In genomic region chr14:34872822-34873590, GRCh38 we compare ENCODE assay signal across 8 cellular contexts. TPM values are rescaled to one million over a fixed set of nuclear protein-coding genes. Genes with fewer than 3 reads are reported as not detected.
DNase-seq lines count a peak whose midpoint lies in the region; ATAC-seq and TF ChIP-seq lines count a peak whose summit lies in the region.

No MANE protein-coding gene starts in this region.

- POLR2A ChIA-PET in PC-3 (lab: Charles Lee; ENCODE audit: unreplicated experiment), result interaction anchor here (0.5 to 1.2 kb wide), 6 partner anchors 53 to 953 kb away, joined by 4 to 15 read pairs (median 8); partner anchors contain the start of gene BRMS1L

- peaks cover 31% of the 10 kb centered on the region for H3K4me1 Mint-ChIP-seq in dendritic cell treated with granulocyte-macrophage colony-stimulating factor and Interleukin-4, amounts not matched to agents 40 ng/mL and 50 ng/mL, for 4 days (ENCODE audit: low read depth)

- in situ Hi-C loops in GM13977 (cut with MboI; ENCODE audit: low pct_unique_long_range_greater_than_20kb, low sequenced_read_pairs, unreplicated experiment), result no loop called here

- H3K4me3 Mint-ChIP-seq in dendritic cell treated with granulocyte-macrophage colony-stimulating factor and Interleukin-4, amounts not matched to agents 40 ng/mL and 50 ng/mL, for 4 days, result peak overlapping the region; percentile 99

- H2AFZ ChIP-seq in PC-3 (ENCODE audit: low read length), result peak overlapping the region; percentile 94

- peak overlapping the region; percentile 96 for H3K9ac ChIP-seq in PC-3 (ENCODE audit: low read length)

- H3K36me3 ChIP-seq in PC-3 (ENCODE audit: low read depth, low read length) (peaks cover 14% of the 10 kb centered on the region; the same call in 1 of the 2 replicates), muscle layer of duodenum (ENCODE audit: control insufficient read depth in 1 of 2, insufficient read depth in 2 of 2, low read length in 2 of 2) (peaks cover 0 to 16% of the 10 kb centered on the region in 2 donors)

- peak; percentile 3 for ATAC-seq in HG03135 (IDR thresholded peaks at IDR 0.05; ENCODE audit: unreplicated experiment)
- ATAC-seq in PC-3, result peak; percentile 49
- ATAC-seq in HG03039 (IDR thresholded peaks at IDR 0.05; ENCODE audit: unreplicated experiment), result no peak

- H3K27ac ChIP-seq in PC-3 (ENCODE audit: low read length) (peak overlapping the region; percentile 94), muscle layer of duodenum (ENCODE audit: low read length) (peak overlapping the region; percentile 94)

- TSS peak; percentile 61 for BruUV-seq in PC-3 (replicated peaks; lab: Mats Ljungman, UMichigan)

- peaks cover 19% of the 10 kb centered on the region for H3K4me1 ChIP-seq in PC-3 (ENCODE audit: insufficient read depth, low read length)
- peaks cover 3 to 15% of the 10 kb centered on the region in 2 donors for H3K4me1 ChIP-seq in muscle layer of duodenum (ENCODE audit: control insufficient read depth in 1 of 2, insufficient read depth in 2 of 2, low read length in 2 of 2)

- H3K4me3 ChIP-seq in AG10803 (ENCODE audit: low read length), result peak overlapping the region; percentile 80
- peak overlapping the region; percentile 71 for H3K4me3 ChIP-seq in PC-3 (ENCODE audit: low read length)
- peak overlapping the region; percentile 90 to 92 for H3K4me3 ChIP-seq in muscle layer of duodenum (ENCODE audit: low read depth in 1 of 2, low read length in 2 of 2)

- H3K9me3 ChIP-seq in PC-3 (ENCODE audit: low read length), result no peaks in the 10 kb centered on the region
- no peaks in the 10 kb centered on the region for H3K9me3 ChIP-seq in muscle layer of duodenum (ENCODE audit: control insufficient read depth in 1 of 2, low read length in 2 of 2)

- peaks cover 76% of the 10 kb centered on the region for H3K79me2 ChIP-seq in PC-3 (ENCODE audit: low read length)

- intact Hi-C loops in PC-3 (cut with micrococcal nuclease), result loop anchor here (5.0 kb wide), 1 partner anchor 196 kb away; no protein-coding TSS in a partner anchor
- intact Hi-C loops in dendritic cell treated with granulocyte-macrophage colony-stimulating factor and Interleukin-4, amounts not matched to agents 40 ng/mL and 50 ng/mL, for 4 days (cut with micrococcal nuclease), result loop anchor here (1.0 to 10.0 kb wide), 4 partner anchors 62 to 414 kb away; partner anchors contain the start of genes PRORP and SRP54

- peaks cover 68% of the 10 kb centered on the region for H3K36me3 Mint-ChIP-seq in dendritic cell treated with granulocyte-macrophage colony-stimulating factor and Interleukin-4, amounts not matched to agents 40 ng/mL and 50 ng/mL, for 4 days (ENCODE audit: low read depth)

- 0 out of 2 replicates have a peak, but pooled peaks cover 5% of the 10 kb centered on the region for H4K20me1 ChIP-seq in PC-3 (ENCODE audit: low read length)

- H3K4me2 ChIP-seq in PC-3 (ENCODE audit: low read length), result peak overlapping the region; percentile 87

- CTCF ChIA-PET in PC-3 (lab: Charles Lee), result interaction anchor here (0.5 to 0.7 kb wide), 3 partner anchors 58 to 342 kb away, joined by 3 to 6 read pairs (median 5); no protein-coding TSS in a partner anchor

- TF ChIP-seq CTCF in AG10803 (conservative IDR thresholded peaks at IDR 0.05; ENCODE audit: low read length), result no peak
- no peak for TF ChIP-seq CTCF in GM13977 (IDR thresholded peaks at IDR 0.05; ENCODE audit: extremely low read depth, insufficient read depth, missing control alignments)
- no peak for TF ChIP-seq CTCF in PC-3 (conservative IDR thresholded peaks at IDR 0.05; ENCODE audit: low read depth, low read length)

- H3F3A ChIP-seq in PC-3 (ENCODE audit: low read length, unreplicated experiment), result no peaks in the 10 kb centered on the region

- H3K9me3 Mint-ChIP-seq in dendritic cell treated with granulocyte-macrophage colony-stimulating factor and Interleukin-4, amounts not matched to agents 40 ng/mL and 50 ng/mL, for 4 days, result no peaks in the 10 kb centered on the region

- no peaks in the 10 kb centered on the region for H3K9me2 ChIP-seq in PC-3 (replicated peaks; ENCODE audit: low read length)

- H3K27ac Mint-ChIP-seq in dendritic cell treated with granulocyte-macrophage colony-stimulating factor and Interleukin-4, amounts not matched to agents 40 ng/mL and 50 ng/mL, for 4 days, result peak overlapping the region; percentile 100

- H3K27me3 ChIP-seq in PC-3 (ENCODE audit: low read length), result no peaks in the 10 kb centered on the region
- H3K27me3 ChIP-seq in muscle layer of duodenum (ENCODE audit: low read depth, low read length), result no peaks in the 10 kb centered on the region

- no peaks in the 10 kb centered on the region for H3K27me3 Mint-ChIP-seq in dendritic cell treated with granulocyte-macrophage colony-stimulating factor and Interleukin-4, amounts not matched to agents 40 ng/mL and 50 ng/mL, for 4 days

- DNase-seq in AG10803 (ENCODE audit: low read depth) (peak; percentile 55), GM13977 (ENCODE audit: low spot score) (peak; percentile 31), PC-3 (no peak), H4 (ENCODE audit: low spot score) (no peak)

RNA-seq across cellular contexts. Expression of gene BAZ1A, which starts 2.2 kb away (rescaled TPM):
- 24.7 and 30.6 TPM in 2 replicates for total RNA-seq in PC-3 (2014; rRNA removed)
- total RNA-seq in H4 (2014; rRNA removed; shearing (Covaris generic)), result 27.9 and 34.2 TPM in 2 replicates

Comparison
In these comparisons a context has a peak if more than half of its experiments do, and no peak if none do; other contexts are left out.
1. DNase-seq: peak in AG10803 (single experiment) and GM13977 (single experiment); none in PC-3 (single experiment) and H4 (single experiment).
2. Peak in every context shown above with its lines, with median percentiles within 50 percentile points of each other: H3K4me3 ChIP-seq.